16 cellular contexts compared by ENCODE assay signal in the genomic region with DNA sequence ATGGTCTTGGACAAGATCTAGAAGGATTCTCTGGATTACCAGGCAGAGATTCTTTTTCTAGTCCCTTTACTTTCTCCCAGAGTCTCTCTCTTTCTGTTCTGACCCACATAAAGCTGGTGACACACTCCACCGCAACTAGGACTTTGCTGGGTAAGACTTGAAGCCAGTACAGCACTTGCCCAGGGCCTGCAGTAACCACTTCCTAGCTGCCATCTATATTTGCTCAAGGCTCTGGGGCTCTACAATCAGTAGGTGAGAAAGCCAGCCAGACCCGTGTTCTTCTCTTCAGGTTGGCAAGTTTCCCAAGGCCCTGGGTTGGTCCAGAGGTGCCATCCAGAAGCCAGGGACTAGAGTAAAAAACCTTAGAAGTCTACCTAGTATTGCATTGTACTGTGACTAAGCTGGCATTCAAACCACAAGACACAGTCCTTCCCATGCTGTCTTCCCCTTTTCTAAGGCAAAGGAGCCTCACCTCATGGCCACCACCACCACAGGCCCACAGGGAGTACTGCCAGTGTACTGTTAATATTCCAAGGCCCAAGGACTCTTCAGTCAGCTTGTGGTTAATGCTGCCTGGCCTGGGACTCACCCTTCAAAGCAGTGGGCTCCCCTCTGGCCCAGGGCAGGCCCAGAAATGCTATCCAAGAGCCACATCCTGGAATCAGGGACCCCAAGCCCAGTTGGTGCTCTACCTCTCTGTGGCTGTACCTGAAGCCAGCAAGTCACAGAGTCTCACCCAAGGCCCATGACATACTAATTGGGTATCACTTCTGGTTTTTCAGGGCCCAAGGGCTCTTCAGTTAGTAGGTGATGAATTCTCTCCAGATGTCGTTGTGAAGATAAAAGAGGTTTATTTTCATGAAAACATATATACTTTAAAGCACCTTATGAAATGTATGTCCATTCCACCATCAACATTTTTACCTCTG. TPM values are rescaled to one million over a fixed set of nuclear protein-coding genes. Genes with fewer than 3 reads are reported as not detected.
DNase-seq lines count a peak whose midpoint lies in the region; ATAC-seq and TF ChIP-seq lines count a peak whose summit lies in the region.
"Had no signal": no experiment of that assay in that cellular context is flagged by ENCODE, and none has a peak within 500 bp of the region (broad histone marks: within the 10 kb centered on the region; RNA-seq: fewer than 3 reads in every experiment).

No MANE protein-coding gene starts in this region.

- peak; percentile 66 for ATAC-seq in GM18909 (IDR thresholded peaks at IDR 0.05; ENCODE audit: poor library complexity, unreplicated experiment)
- no peak for ATAC-seq in right lobe of liver
- ATAC-seq in HG02970 (IDR thresholded peaks at IDR 0.05; ENCODE audit: low FRiP score, unreplicated experiment) = no peak
- ATAC-seq: mucosa of descending colon, psoas muscle had no signal

- H3K4me3 ChIP-seq in right lobe of liver = no peak overlapping the region
- H3K4me3 ChIP-seq: ascending aorta, mucosa of descending colon, psoas muscle, SJSA1 had no signal

- H3K4me1 Mint-ChIP-seq in activated T-helper 1 cell treated with anti-CD3 and anti-CD28 coated beads, Interleukin-12 subunit alpha, Interleukin-12 subunit beta, Interleukin-2, Interleukin-4 antibody, amounts not matched to agents 30 ng/mL and 10 ng/mL and 1 ng/mL, durations not matched to agents 14 hours and 24 hours and 36 hours (ENCODE audit: low read depth) = peaks cover 55% of the 10 kb centered on the region

- no peaks in the 10 kb centered on the region for H3K27me3 Mint-ChIP-seq in activated T-helper 1 cell treated with anti-CD3 and anti-CD28 coated beads, Interleukin-12 subunit alpha, Interleukin-12 subunit beta, Interleukin-2, Interleukin-4 antibody, amounts not matched to agents 30 ng/mL and 10 ng/mL and 1 ng/mL, durations not matched to agents 14 hours and 24 hours and 36 hours (ENCODE audit: insufficient read depth)

- no peaks in the 10 kb centered on the region for H3K9me3 ChIP-seq in right lobe of liver
- H3K9me3 ChIP-seq: mucosa of descending colon, psoas muscle, SJSA1 had no signal

- H3K9me3 Mint-ChIP-seq in activated T-helper 1 cell treated with anti-CD3 and anti-CD28 coated beads, Interleukin-12 subunit alpha, Interleukin-12 subunit beta, Interleukin-2, Interleukin-4 antibody, amounts not matched to agents 30 ng/mL and 10 ng/mL and 1 ng/mL, durations not matched to agents 14 hours and 24 hours and 36 hours = peaks cover 11% of the 10 kb centered on the region

- peak; percentile 79 to 90 for DNase-seq in AML-193 (lab: John Stamatoyannopoulos, UW)
- peak; percentile 73 to 76 for DNase-seq in Kasumi-1 (lab: John Stamatoyannopoulos, UW)
- DNase-seq in activated T-helper 1 cell treated with anti-CD3 and anti-CD28 coated beads, Interleukin-12 subunit alpha, Interleukin-12 subunit beta, Interleukin-2, Interleukin-4 antibody, amounts not matched to agents 30 ng/mL and 10 ng/mL and 1 ng/mL, durations not matched to agents 14 hours and 24 hours and 36 hours (ENCODE audit: low spot score) = no peak
- DNase-seq in right lobe of liver = no peak
- DNase-seq in NCI-H2107 treated with DMSO at 0.1 percent for 48 hours (lab: John Stamatoyannopoulos, UW; ENCODE audit: unreplicated experiment) = no peak
- DNase-seq in activated effector memory CD4-positive, alpha-beta T cell treated with Interleukin-2 at 50 U/mL for 16 hours = no peak
- DNase-seq: DMS153, KG1, mucosa of descending colon, NCI-H2029, NCI-H774, psoas muscle had no signal

- TF ChIP-seq CTCF in right lobe of liver (IDR thresholded peaks at IDR 0.05) = no peak

- H3K36me3 ChIP-seq in right lobe of liver = no peaks in the 10 kb centered on the region
- H3K36me3 ChIP-seq: ascending aorta, SJSA1 had no signal

- no peak overlapping the region for H3K27ac ChIP-seq in right lobe of liver
- H3K27ac ChIP-seq: ascending aorta, psoas muscle, SJSA1 had no signal

- intact Hi-C loops in activated T-helper 1 cell treated with anti-CD3 and anti-CD28 coated beads, Interleukin-12 subunit alpha, Interleukin-12 subunit beta, Interleukin-2, Interleukin-4 antibody, amounts not matched to agents 30 ng/mL and 10 ng/mL and 1 ng/mL, durations not matched to agents 14 hours and 24 hours and 36 hours (cut with micrococcal nuclease) = no loop called here
- intact Hi-C loops in right lobe of liver (cut with DNase I) = no loop called here

- WGBS in right lobe of liver (ENCODE audit: insufficient coverage, low coverage, low lambda C conversion rate, missing lambda C conversion rate) = 83% methylated on average over 2 of the region's 3 CpGs

- no peak overlapping the region for H3K4me3 Mint-ChIP-seq in activated T-helper 1 cell treated with anti-CD3 and anti-CD28 coated beads, Interleukin-12 subunit alpha, Interleukin-12 subunit beta, Interleukin-2, Interleukin-4 antibody, amounts not matched to agents 30 ng/mL and 10 ng/mL and 1 ng/mL, durations not matched to agents 14 hours and 24 hours and 36 hours

- TF ChIP-seq POLR2A in right lobe of liver (IDR thresholded peaks at IDR 0.05) = no peak

- peaks cover 81% of the 10 kb centered on the region for H3K36me3 Mint-ChIP-seq in activated T-helper 1 cell treated with anti-CD3 and anti-CD28 coated beads, Interleukin-12 subunit alpha, Interleukin-12 subunit beta, Interleukin-2, Interleukin-4 antibody, amounts not matched to agents 30 ng/mL and 10 ng/mL and 1 ng/mL, durations not matched to agents 14 hours and 24 hours and 36 hours (ENCODE audit: low read depth)

- H3K27ac Mint-ChIP-seq in activated T-helper 1 cell treated with anti-CD3 and anti-CD28 coated beads, Interleukin-12 subunit alpha, Interleukin-12 subunit beta, Interleukin-2, Interleukin-4 antibody, amounts not matched to agents 30 ng/mL and 10 ng/mL and 1 ng/mL, durations not matched to agents 14 hours and 24 hours and 36 hours = peak overlapping the region; percentile 61

- H3K27me3 ChIP-seq in right lobe of liver = no peaks in the 10 kb centered on the region
- H3K27me3 ChIP-seq: ascending aorta, SJSA1 had no signal

- no peaks in the 10 kb centered on the region for H3K4me1 ChIP-seq in right lobe of liver
- H3K4me1 ChIP-seq: ascending aorta, psoas muscle, SJSA1 had no signal

RNA-seq across cellular contexts. Expression of gene CD38, which starts 54.7 kb away (rescaled TPM):
- total RNA-seq in activated T-helper 1 cell treated with anti-CD3 and anti-CD28 coated beads, Interleukin-12 subunit alpha, Interleukin-12 subunit beta, Interleukin-2, Interleukin-4 antibody, amounts not matched to agents 30 ng/mL and 10 ng/mL and 1 ng/mL, durations not matched to agents 14 hours and 24 hours and 36 hours = 148 and 152 TPM in 2 replicates
- total RNA-seq in right lobe of liver = 1 to 10 TPM in 4 of 6 experiments, under 1 TPM in 2; 0.74 to 8.4 (median 3.3) TPM

Comparison
In these comparisons a context has a peak if more than half of its experiments do, and no peak if none do; other contexts are left out.
1. DNase-seq: peak in AML-193 (2 of 2) and Kasumi-1 (2 of 2); none in activated T-helper 1 cell treated with anti-CD3 and anti-CD28 coated beads, Interleukin-12 subunit alpha, Interleukin-12 subunit beta, Interleukin-2, Interleukin-4 antibody, amounts not matched to agents 30 ng/mL and 10 ng/mL and 1 ng/mL, durations not matched to agents 14 hours and 24 hours and 36 hours (single experiment), right lobe of liver (0 of 3), NCI-H2107 treated with DMSO at 0.1 percent for 48 hours (single experiment) and activated effector memory CD4-positive, alpha-beta T cell treated with Interleukin-2 at 50 U/mL for 16 hours (single experiment).
2. RNA of gene CD38, which starts 54.7 kb away (total RNA-seq): 148 to 152 TPM in activated T-helper 1 cell treated with anti-CD3 and anti-CD28 coated beads, Interleukin-12 subunit alpha, Interleukin-12 subunit beta, Interleukin-2, Interleukin-4 antibody, amounts not matched to agents 30 ng/mL and 10 ng/mL and 1 ng/mL, durations not matched to agents 14 hours and 24 hours and 36 hours; 0.74 to 8.4 TPM in right lobe of liver; every median in the first group is over 10 times any median in the second.